9 cellular contexts compared by ENCODE assay signal in genomic region chr16:31471875-31472558, GRCh38. TPM values are rescaled to one million over a fixed set of nuclear protein-coding genes. Genes with fewer than 3 reads are reported as not detected.
DNase-seq lines count a peak whose midpoint lies in the region; ATAC-seq and TF ChIP-seq lines count a peak whose summit lies in the region.
"Had no signal": no experiment of that assay in that cellular context is flagged by ENCODE, and none has a peak within 500 bp of the region (broad histone marks: within the 10 kb centered on the region; RNA-seq: fewer than 3 reads in every experiment).

Gene TGFB1I1, plus strand, starts transcription at chr16:31472152. Its CDS starts 37 bp downstream, at chr16:31472189.

- DNase-seq in AG09309 (ENCODE audit: low read depth) (no peak), HFF-Myc (ENCODE audit: extremely low read depth, low read depth) (no peak), adipocyte (ENCODE audit: low read depth) (peak; percentile 90), cardiac muscle cell (ENCODE audit: low read depth in 1 of 2, low spot score in 1 of 2) (peak; percentile 60 to 91), GF-D8 (lab: John Stamatoyannopoulos, UW) (no peak), MV-4-11 (lab: John Stamatoyannopoulos, UW) (no peak)

- H3K4me2 ChIP-seq in parathyroid adenoma (ENCODE audit: low read length) = peak within 1 kb of the TSS; percentile 72

- no peaks in the 10 kb centered on the region for H3K9me3 ChIP-seq in adipocyte (ENCODE audit: control insufficient read depth, low read length)
- no peaks in the 10 kb centered on the region for H3K9me3 ChIP-seq in cardiac muscle cell (ENCODE audit: low read depth)
- no peaks in the 10 kb centered on the region for H3K9me3 ChIP-seq in parathyroid adenoma (ENCODE audit: control insufficient read depth, low read length)
- H3K9me3 ChIP-seq: neutrophil had no signal

- peak within 1 kb of the TSS; percentile 99 for H2AFZ ChIP-seq in parathyroid adenoma

- no peak for ATAC-seq in HG03521 (IDR thresholded peaks at IDR 0.05; ENCODE audit: unreplicated experiment)

- peak within 1 kb of the TSS; percentile 62 for H3K27ac ChIP-seq in cardiac muscle cell
- H3K27ac ChIP-seq in parathyroid adenoma = peak within 1 kb of the TSS; percentile 66
- H3K27ac ChIP-seq: neutrophil had no signal

- peaks cover 15% of the 10 kb centered on the region for H3K36me3 ChIP-seq in adipocyte (ENCODE audit: control insufficient read depth, insufficient read depth, low read length, severe bottlenecking)
- peaks cover 10% of the 10 kb centered on the region for H3K36me3 ChIP-seq in cardiac muscle cell
- no peaks in the 10 kb centered on the region for H3K36me3 ChIP-seq in parathyroid adenoma (ENCODE audit: control insufficient read depth, insufficient read depth, low read length)
- H3K36me3 ChIP-seq: neutrophil had no signal

- no peak for TF ChIP-seq CTCF in AG09309 (IDR thresholded peaks at IDR 0.05; ENCODE audit: control insufficient read depth, insufficient read depth, low read depth, low read length, missing control alignments)
- no peak for TF ChIP-seq CTCF in HFF-Myc (IDR thresholded peaks at IDR 0.05; ENCODE audit: low read depth, low read length, missing control alignments)
- no peak for TF ChIP-seq CTCF in cardiac muscle cell (IDR thresholded peaks at IDR 0.05; ENCODE audit: low read depth, low read length)
- TF ChIP-seq CTCF in parathyroid adenoma (IDR thresholded peaks at IDR 0.05) = no peak

- H3K27me3 ChIP-seq in adipocyte (replicated peaks; ENCODE audit: control insufficient read depth, insufficient read depth, low read length) (no peaks in the 10 kb centered on the region), cardiac muscle cell (peaks cover 24% of the 10 kb centered on the region), parathyroid adenoma (ENCODE audit: control insufficient read depth, insufficient read depth, low read length) (no peaks in the 10 kb centered on the region)

- H3K4me1 ChIP-seq in adipocyte (ENCODE audit: control insufficient read depth, insufficient read depth, low read length) (peaks cover 27% of the 10 kb centered on the region), cardiac muscle cell (ENCODE audit: low read depth) (peaks cover 7% of the 10 kb centered on the region), parathyroid adenoma (peaks cover 14% of the 10 kb centered on the region)

- H3K79me2 ChIP-seq in parathyroid adenoma = no peaks in the 10 kb centered on the region

- H3K9ac ChIP-seq in adipocyte (ENCODE audit: low read length) (peak within 1 kb of the TSS; percentile 94), parathyroid adenoma (no peak within 1 kb of the TSS)

- peak within 1 kb of the TSS; percentile 70 for H3K4me3 ChIP-seq in AG09309 (ENCODE audit: control insufficient read depth, low read depth, low read length)
- H3K4me3 ChIP-seq in HFF-Myc (replicated peaks; ENCODE audit: low read depth, low read length) = peak within 1 kb of the TSS; percentile 68
- peak within 1 kb of the TSS; percentile 87 for H3K4me3 ChIP-seq in adipocyte (ENCODE audit: low read length)
- H3K4me3 ChIP-seq in cardiac muscle cell = peak within 1 kb of the TSS; percentile 65
- peak within 1 kb of the TSS; percentile 58 for H3K4me3 ChIP-seq in parathyroid adenoma (ENCODE audit: low read depth, low read length)

RNA-seq across cellular contexts. Expression of gene TGFB1I1, which starts in this region (rescaled TPM):
- 39.1 and 42.4 TPM in 2 replicates for total RNA-seq in cardiac muscle cell
- polyA plus RNA-seq in cardiac muscle cell = 54.0 and 55.8 TPM in 2 replicates

Comparison
In these comparisons a context has a peak if more than half of its experiments do, and no peak if none do; other contexts are left out.
1. DNase-seq: peak in adipocyte (single experiment) and cardiac muscle cell (2 of 2); none in AG09309 (single experiment), HFF-Myc (single experiment), GF-D8 (single experiment) and MV-4-11 (single experiment).
2. Peak in every context shown above with its lines, with median percentiles within 50 percentile points of each other: H3K4me3 ChIP-seq.